Comparison of ENCODE assay signal across 8 cellular contexts in the genomic region with DNA sequence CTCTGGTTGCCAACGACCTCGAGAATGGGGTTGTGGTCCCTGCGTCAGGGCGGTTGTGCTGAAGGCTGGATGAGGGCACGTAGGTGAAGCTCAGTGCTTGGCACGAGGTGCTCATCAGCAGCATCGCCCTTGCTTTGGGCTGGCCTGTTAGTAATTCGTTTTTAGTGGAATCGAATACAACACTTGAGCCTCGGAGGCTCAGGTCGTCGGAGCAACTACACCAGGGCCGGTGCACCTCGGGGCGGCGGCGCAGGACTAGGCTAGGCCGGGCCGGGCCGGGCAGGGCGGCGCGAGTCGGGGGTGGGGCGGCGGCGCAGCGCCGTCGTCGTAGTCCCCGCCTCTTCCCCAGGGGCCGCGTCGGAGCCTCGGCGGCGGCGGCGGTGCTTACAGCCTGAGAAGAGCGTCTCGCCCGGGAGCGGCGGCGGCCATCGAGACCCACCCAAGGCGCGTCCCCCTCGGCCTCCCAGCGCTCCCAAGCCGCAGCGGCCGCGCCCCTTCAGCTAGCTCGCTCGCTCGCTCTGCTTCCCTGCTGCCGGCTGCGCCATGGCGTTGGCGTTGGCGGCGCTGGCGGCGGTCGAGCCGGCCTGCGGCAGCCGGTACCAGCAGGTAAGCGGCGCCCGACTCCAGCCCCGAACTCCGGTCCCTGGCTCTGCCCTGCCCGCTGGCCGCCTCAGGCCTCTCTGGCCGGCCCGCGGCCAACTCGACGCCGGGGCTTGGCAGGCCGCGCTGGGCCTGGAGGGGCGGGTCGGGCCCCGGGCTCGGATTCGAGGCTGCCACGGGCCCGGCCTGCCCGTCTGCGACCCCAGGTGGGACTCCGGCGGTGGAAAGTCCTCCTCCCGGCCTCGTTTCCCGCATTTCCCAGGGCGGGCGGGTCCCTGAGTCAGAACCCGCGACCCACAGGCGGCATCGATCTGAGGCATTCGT. TPM values are rescaled to one million over a fixed set of nuclear protein-coding genes. Genes with fewer than 3 reads are reported as not detected.
DNase-seq lines count a peak whose midpoint lies in the region; ATAC-seq and TF ChIP-seq lines count a peak whose summit lies in the region.

TSS of gene NDFIP1 (plus strand) at position 348 of the 924 bp plus-strand sequence. CDS start at position 544, 196 bp downstream.

- H2AFZ ChIP-seq in Loucy (ENCODE audit: low read length) = peak within 1 kb of the TSS; percentile 98

- DNase-seq in GF-D8 (lab: John Stamatoyannopoulos, UW) = peak; percentile 23
- peak; percentile 53 for DNase-seq in H4 (ENCODE audit: low spot score)
- DNase-seq in SKM-1 treated with dmso at 0.1 percent for 144 hours (lab: John Stamatoyannopoulos, UW; ENCODE audit: unreplicated experiment) = peak; percentile 68
- DNase-seq in activated naive CD4-positive, alpha-beta T cell treated with anti-CD3 and anti-CD28 coated beads, Interleukin-2, amount 50 U/mL, for 72 hours (ENCODE audit: low spot score in 2 of 2) = peak; percentile 86 to 87
- peak; percentile 90 for DNase-seq in glutamatergic neuron
- DNase-seq in ovary = peak; percentile 80 to 89 (median 84)
- peak; percentile 22 for DNase-seq in thoracic aorta (ENCODE audit: low spot score)

- H3K9me3 ChIP-seq in Loucy (ENCODE audit: insufficient read depth, low read depth, low read length) = no peaks in the 10 kb centered on the region
- H3K9me3 ChIP-seq in ovary = no peaks in the 10 kb centered on the region
- no peaks in the 10 kb centered on the region for H3K9me3 ChIP-seq in thoracic aorta

- H3K9me3 Mint-ChIP-seq in activated naive CD4-positive, alpha-beta T cell treated with anti-CD3 and anti-CD28 coated beads, Interleukin-2, amount 50 U/mL, for 72 hours = peaks cover 0 to 4% of the 10 kb centered on the region in 2 donors
- peaks cover 4% of the 10 kb centered on the region for H3K9me3 Mint-ChIP-seq in glutamatergic neuron (ENCODE audit: unreplicated experiment)

- peak within 1 kb of the TSS; percentile 95 to 99 for H3K27ac Mint-ChIP-seq in activated naive CD4-positive, alpha-beta T cell treated with anti-CD3 and anti-CD28 coated beads, Interleukin-2, amount 50 U/mL, for 72 hours
- H3K27ac Mint-ChIP-seq in glutamatergic neuron (ENCODE audit: unreplicated experiment) = peak within 1 kb of the TSS; percentile 97

- intact Hi-C loops in ovary (cut with DNase I) = loop anchor here in 2 of 4 donors (5.0 to 10.0 kb wide), 2 partner anchors 94 to 96 kb away; partner anchors contain the start of gene GNPDA1 (in 2 of the 2)

- H3K4me3 ChIP-seq in Loucy (ENCODE audit: low read length, poor library complexity, severe bottlenecking) = peak within 1 kb of the TSS; percentile 79
- H3K4me3 ChIP-seq in ovary = peak within 1 kb of the TSS; percentile 99
- H3K4me3 ChIP-seq in thoracic aorta = peak within 1 kb of the TSS; percentile 89

- WGBS in ovary, 3 donors = 1 to 4% (median 3%) methylated on average over 49 to 106 of the region's 106 CpGs

- TF ChIP-seq EP300 in ovary (IDR thresholded peaks at IDR 0.05) = no peak

- peaks cover 12% of the 10 kb centered on the region; the same call in 1 of the 2 replicates for H3F3A ChIP-seq in Loucy (ENCODE audit: low read depth)

- peak; percentile 90 for TF ChIP-seq POLR2A in ovary (IDR thresholded peaks at IDR 0.05)

- H3K4me2 ChIP-seq in Loucy (ENCODE audit: low read depth, low read length, poor library complexity, severe bottlenecking) = peak within 1 kb of the TSS; percentile 97

- peaks cover 17 to 38% of the 10 kb centered on the region in 2 donors for H3K36me3 Mint-ChIP-seq in activated naive CD4-positive, alpha-beta T cell treated with anti-CD3 and anti-CD28 coated beads, Interleukin-2, amount 50 U/mL, for 72 hours
- H3K36me3 Mint-ChIP-seq in glutamatergic neuron (ENCODE audit: unreplicated experiment) = no peaks in the 10 kb centered on the region

- ATAC-seq in activated naive CD4-positive, alpha-beta T cell treated with anti-CD3 and anti-CD28 coated beads, Interleukin-2, amount 50 U/mL, for 72 hours = peak; percentile 76 to 90
- ATAC-seq in thoracic aorta (ENCODE audit: insufficient number of reproducible peaks, low FRiP score, low read depth) = peak; percentile 52

- H3K36me3 ChIP-seq in Loucy (ENCODE audit: insufficient read depth, low read length) = no peaks in the 10 kb centered on the region
- no peaks in the 10 kb centered on the region for H3K36me3 ChIP-seq in ovary
- H3K36me3 ChIP-seq in thoracic aorta = no peaks in the 10 kb centered on the region

- peak within 1 kb of the TSS; percentile 84 for H3K9ac ChIP-seq in Loucy (ENCODE audit: low read depth, low read length, poor library complexity, severe bottlenecking)

- H3K4me1 Mint-ChIP-seq in glutamatergic neuron (ENCODE audit: low read depth, unreplicated experiment) = peaks cover 4% of the 10 kb centered on the region

- H3K27ac ChIP-seq in ovary (peak within 1 kb of the TSS; percentile 97 to 98), thoracic aorta (peak within 1 kb of the TSS; percentile 96 to 99)

- H3K27me3 ChIP-seq in Loucy (ENCODE audit: insufficient read depth, low read length, poor library complexity, severe bottlenecking) = no peaks in the 10 kb centered on the region
- H3K27me3 ChIP-seq in ovary = no peaks in the 10 kb centered on the region
- no peaks in the 10 kb centered on the region for H3K27me3 ChIP-seq in thoracic aorta (replicated peaks; ENCODE audit: insufficient read depth)

- peaks cover 22% of the 10 kb centered on the region for H4K20me1 ChIP-seq in Loucy (ENCODE audit: insufficient read depth, low read length, poor library complexity, severe bottlenecking)

- TF ChIP-seq CTCF in Loucy (conservative IDR thresholded peaks at IDR 0.05; ENCODE audit: low read length) (no peak; the same call in 1 of the 2 replicates), glutamatergic neuron (IDR thresholded peaks at IDR 0.05; ENCODE audit: partially characterized antibody, unreplicated experiment) (no peak), ovary (IDR thresholded peaks at IDR 0.05) (peak in 2 of 3 donors; percentile 15 to 20), thoracic aorta (IDR thresholded peaks at IDR 0.05) (no peak)

- H3K4me3 Mint-ChIP-seq in glutamatergic neuron (ENCODE audit: unreplicated experiment) = peak within 1 kb of the TSS; percentile 96

- peaks cover 6% of the 10 kb centered on the region for H3K27me3 Mint-ChIP-seq in glutamatergic neuron (ENCODE audit: unreplicated experiment)

- no peaks in the 10 kb centered on the region for H3K9me2 ChIP-seq in Loucy (replicated peaks; ENCODE audit: low read depth, low read length)

- peaks cover 50% of the 10 kb centered on the region for H3K4me1 ChIP-seq in Loucy (ENCODE audit: insufficient read depth, low read length, poor library complexity, severe bottlenecking)
- no peaks in the 10 kb centered on the region for H3K4me1 ChIP-seq in ovary (ENCODE audit: insufficient read depth)
- H3K4me1 ChIP-seq in thoracic aorta (ENCODE audit: control insufficient read depth in 1 of 2, low read depth in 2 of 2) = peaks cover 19 to 55% of the 10 kb centered on the region in 2 donors

- H3K79me2 ChIP-seq in Loucy (ENCODE audit: insufficient read depth, low read length) = peaks cover 47% of the 10 kb centered on the region

RNA-seq across cellular contexts. Expression of gene NDFIP1, which starts in this region (rescaled TPM):
- total RNA-seq in H4 (2014; rRNA removed; shearing (Covaris generic)) = 42.6 and 44.5 TPM in 2 replicates
- total RNA-seq in activated naive CD4-positive, alpha-beta T cell treated with anti-CD3 and anti-CD28 coated beads, Interleukin-2, amount 50 U/mL, for 72 hours = 10 to 100 TPM; 70.5 to 92.3 TPM
- 56.1 TPM for total RNA-seq in glutamatergic neuron (ENCODE audit: unreplicated experiment)
- 10 to 100 TPM; 61.0 to 96.0 (median 70.0) TPM for total RNA-seq in ovary
- 100 to 1,000 TPM in 1 of 2 donors, 10 to 100 TPM in 1; 54.8 to 192 TPM for polyA plus RNA-seq in ovary
- 100 to 1,000 TPM; 102 to 134 TPM for total RNA-seq in thoracic aorta

Comparison
In these comparisons a context has a peak if more than half of its experiments do, and no peak if none do; other contexts are left out.
1. Peak in every context shown above with its lines: DNase-seq, ATAC-seq, H3K4me3 ChIP-seq and H3K27ac ChIP-seq.
2. DNase-seq: peak in every context shown above with its lines; median percentile 90 in glutamatergic neuron; 86 in activated naive CD4-positive, alpha-beta T cell treated with anti-CD3 and anti-CD28 coated beads, Interleukin-2, amount 50 U/mL, for 72 hours; 84 in ovary; 68 in SKM-1 treated with dmso at 0.1 percent for 144 hours; 53 in H4; 23 in GF-D8; 22 in thoracic aorta.
3. CTCF ChIP-seq: peak in ovary (2 of 3); none in Loucy (single experiment), glutamatergic neuron (single experiment) and thoracic aorta (single experiment).